Comparison of ENCODE assay signal across 1 cellular context in the genomic region with DNA sequence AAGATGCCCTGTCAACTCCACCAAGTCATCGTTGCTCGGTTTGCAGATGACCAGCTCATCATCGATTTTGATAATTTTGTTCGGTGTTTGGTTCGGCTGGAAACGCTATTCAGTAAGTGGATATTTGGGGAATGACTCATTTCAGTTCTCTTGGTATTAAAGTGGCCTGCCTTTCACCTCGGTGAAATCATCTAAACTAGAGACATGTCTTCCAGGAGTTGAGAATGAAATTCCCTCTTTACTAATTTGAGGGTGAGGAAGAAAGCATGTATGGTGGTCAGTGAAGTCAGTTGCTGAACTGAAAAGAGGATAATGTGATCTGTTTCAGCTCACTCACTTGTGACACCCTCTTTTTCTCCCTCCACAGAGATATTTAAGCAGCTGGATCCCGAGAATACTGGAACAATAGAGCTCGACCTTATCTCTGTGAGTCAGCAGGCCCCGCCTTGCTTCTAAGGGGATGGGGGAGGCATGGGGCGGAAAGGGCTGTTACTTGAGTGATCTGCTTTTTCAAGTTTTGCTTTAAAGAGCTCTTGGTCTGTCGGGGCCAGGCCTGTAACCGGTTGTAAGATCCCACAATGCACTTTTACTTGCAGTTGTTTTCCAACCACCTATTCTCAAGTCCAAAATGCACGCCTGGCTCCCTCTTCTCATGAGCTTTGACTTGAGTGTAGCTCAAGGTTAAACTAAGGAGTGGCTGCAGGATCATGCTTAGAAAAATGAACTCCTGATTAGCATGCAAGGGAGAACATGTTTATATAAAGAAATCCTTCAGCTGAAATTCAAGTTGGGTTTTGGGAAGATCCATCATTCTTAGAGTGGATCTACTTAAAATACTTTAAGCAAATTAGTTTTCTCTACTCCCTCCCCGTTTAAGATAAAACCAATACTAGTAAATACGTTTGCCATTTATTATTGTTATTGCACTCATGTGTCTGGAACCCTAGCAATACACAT.
TF ChIP-seq lines count a peak whose summit lies in the region.

No MANE protein-coding gene starts in this region.

TF ChIP-seq in K562, 482 proteins besides CTCF, POLR2A, EP300 and RAD21 (continued from another document and continues in another):
- TF ChIP-seq EHMT2 (IDR thresholded peaks at IDR 0.05), result peak; percentile 11; the same call in 1 of the 2 replicates
- peak; percentile 64; the same call in 1 of the 2 replicates for TF ChIP-seq ZNF76 (CRISPR knock-in tag; IDR thresholded peaks at IDR 0.05; ENCODE audit: borderline replicate concordance)
- TF ChIP-seq ZNF407 (IDR thresholded peaks at IDR 0.05; ENCODE audit: low read depth), result no peak; the same call in 1 of the 2 replicates
- TF ChIP-seq U2AF1 (optimal IDR thresholded peaks at IDR 0.05; ENCODE audit: low read depth, low read length), result no peak
- TF ChIP-seq, protein P1, sequence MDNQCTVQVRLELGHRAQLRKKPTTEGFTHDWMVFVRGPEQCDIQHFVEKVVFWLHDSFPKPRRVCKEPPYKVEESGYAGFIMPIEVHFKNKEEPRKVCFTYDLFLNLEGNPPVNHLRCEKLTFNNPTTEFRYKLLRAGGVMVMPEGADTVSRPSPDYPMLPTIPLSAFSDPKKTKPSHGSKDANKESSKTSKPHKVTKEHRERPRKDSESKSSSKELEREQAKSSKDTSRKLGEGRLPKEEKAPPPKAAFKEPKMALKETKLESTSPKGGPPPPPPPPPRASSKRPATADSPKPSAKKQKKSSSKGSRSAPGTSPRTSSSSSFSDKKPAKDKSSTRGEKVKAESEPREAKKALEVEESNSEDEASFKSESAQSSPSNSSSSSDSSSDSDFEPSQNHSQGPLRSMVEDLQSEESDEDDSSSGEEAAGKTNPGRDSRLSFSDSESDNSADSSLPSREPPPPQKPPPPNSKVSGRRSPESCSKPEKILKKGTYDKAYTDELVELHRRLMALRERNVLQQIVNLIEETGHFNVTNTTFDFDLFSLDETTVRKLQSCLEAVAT (IDR thresholded peaks at IDR 0.05), result peak in 1 of 2 experiments; percentile 53; a peak in 1 of 4 replicates
- TF ChIP-seq ZNF174 (CRISPR knock-in tag; IDR thresholded peaks at IDR 0.05), result peak; percentile 49; the same call in 1 of the 2 replicates
- no peak for TF ChIP-seq NFIX (CRISPR knock-in tag; IDR thresholded peaks at IDR 0.05; ENCODE audit: low read depth)
- TF ChIP-seq, protein P2, sequence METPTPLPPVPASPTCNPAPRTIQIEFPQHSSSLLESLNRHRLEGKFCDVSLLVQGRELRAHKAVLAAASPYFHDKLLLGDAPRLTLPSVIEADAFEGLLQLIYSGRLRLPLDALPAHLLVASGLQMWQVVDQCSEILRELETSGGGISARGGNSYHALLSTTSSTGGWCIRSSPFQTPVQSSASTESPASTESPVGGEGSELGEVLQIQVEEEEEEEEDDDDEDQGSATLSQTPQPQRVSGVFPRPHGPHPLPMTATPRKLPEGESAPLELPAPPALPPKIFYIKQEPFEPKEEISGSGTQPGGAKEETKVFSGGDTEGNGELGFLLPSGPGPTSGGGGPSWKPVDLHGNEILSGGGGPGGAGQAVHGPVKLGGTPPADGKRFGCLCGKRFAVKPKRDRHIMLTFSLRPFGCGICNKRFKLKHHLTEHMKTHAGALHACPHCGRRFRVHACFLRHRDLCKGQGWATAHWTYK (CRISPR knock-in tag; IDR thresholded peaks at IDR 0.05), result no peak; the same call in 1 of the 2 replicates
- no peak for TF ChIP-seq SMARCA5 (IDR thresholded peaks at IDR 0.05)
- peak; percentile 47 for TF ChIP-seq TAF1 (IDR thresholded peaks at IDR 0.05; ENCODE audit: control insufficient read depth, extremely low read depth, insufficient read depth, low read length, severe bottlenecking)
- TF ChIP-seq KLF1 (tag; IDR thresholded peaks at IDR 0.05), result 0 out of 2 replicates have a peak, but pooled peaks have one; percentile 20
- no peak for TF ChIP-seq FOXP1 (CRISPR knock-in tag; IDR thresholded peaks at IDR 0.05)
- TF ChIP-seq ZBTB17 (CRISPR knock-in tag; IDR thresholded peaks at IDR 0.05), result peak; percentile 62; the same call in 1 of the 2 replicates
- TF ChIP-seq REST (CRISPR knock-in tag; IDR thresholded peaks at IDR 0.05; ENCODE audit: low read depth), result 0 out of 2 replicates have a peak, but pooled peaks have one; percentile 42
- peak; percentile 84 for TF ChIP-seq RBBP5 (IDR thresholded peaks at IDR 0.05; ENCODE audit: borderline replicate concordance, insufficient read depth, low read length, poor library complexity, severe bottlenecking)
- peak; percentile 92; the same call in 1 of the 2 replicates for TF ChIP-seq POLR2AphosphoS2 (IDR thresholded peaks at IDR 0.05; ENCODE audit: low read length)
- no peak for TF ChIP-seq NR2C2 (CRISPR knock-in tag; IDR thresholded peaks at IDR 0.05)
- peak; percentile 68 for TF ChIP-seq NR2C2 (tag; IDR thresholded peaks at IDR 0.05)
- peak; percentile 82 for TF ChIP-seq SP1 (CRISPR knock-in tag; IDR thresholded peaks at IDR 0.05)
- TF ChIP-seq ZNF41 (CRISPR knock-in tag; conservative IDR thresholded peaks at IDR 0.05), result no peak
- TF ChIP-seq, protein P3, sequence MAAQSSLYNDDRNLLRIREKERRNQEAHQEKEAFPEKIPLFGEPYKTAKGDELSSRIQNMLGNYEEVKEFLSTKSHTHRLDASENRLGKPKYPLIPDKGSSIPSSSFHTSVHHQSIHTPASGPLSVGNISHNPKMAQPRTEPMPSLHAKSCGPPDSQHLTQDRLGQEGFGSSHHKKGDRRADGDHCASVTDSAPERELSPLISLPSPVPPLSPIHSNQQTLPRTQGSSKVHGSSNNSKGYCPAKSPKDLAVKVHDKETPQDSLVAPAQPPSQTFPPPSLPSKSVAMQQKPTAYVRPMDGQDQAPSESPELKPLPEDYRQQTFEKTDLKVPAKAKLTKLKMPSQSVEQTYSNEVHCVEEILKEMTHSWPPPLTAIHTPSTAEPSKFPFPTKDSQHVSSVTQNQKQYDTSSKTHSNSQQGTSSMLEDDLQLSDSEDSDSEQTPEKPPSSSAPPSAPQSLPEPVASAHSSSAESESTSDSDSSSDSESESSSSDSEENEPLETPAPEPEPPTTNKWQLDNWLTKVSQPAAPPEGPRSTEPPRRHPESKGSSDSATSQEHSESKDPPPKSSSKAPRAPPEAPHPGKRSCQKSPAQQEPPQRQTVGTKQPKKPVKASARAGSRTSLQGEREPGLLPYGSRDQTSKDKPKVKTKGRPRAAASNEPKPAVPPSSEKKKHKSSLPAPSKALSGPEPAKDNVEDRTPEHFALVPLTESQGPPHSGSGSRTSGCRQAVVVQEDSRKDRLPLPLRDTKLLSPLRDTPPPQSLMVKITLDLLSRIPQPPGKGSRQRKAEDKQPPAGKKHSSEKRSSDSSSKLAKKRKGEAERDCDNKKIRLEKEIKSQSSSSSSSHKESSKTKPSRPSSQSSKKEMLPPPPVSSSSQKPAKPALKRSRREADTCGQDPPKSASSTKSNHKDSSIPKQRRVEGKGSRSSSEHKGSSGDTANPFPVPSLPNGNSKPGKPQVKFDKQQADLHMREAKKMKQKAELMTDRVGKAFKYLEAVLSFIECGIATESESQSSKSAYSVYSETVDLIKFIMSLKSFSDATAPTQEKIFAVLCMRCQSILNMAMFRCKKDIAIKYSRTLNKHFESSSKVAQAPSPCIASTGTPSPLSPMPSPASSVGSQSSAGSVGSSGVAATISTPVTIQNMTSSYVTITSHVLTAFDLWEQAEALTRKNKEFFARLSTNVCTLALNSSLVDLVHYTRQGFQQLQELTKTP (IDR thresholded peaks at IDR 0.05; ENCODE audit: low read depth in 1 of 2, partially characterized antibody in 2 of 2), result peak; percentile 45 to 77
- peak; percentile 88 for TF ChIP-seq L3MBTL2 (IDR thresholded peaks at IDR 0.05)
- peak; percentile 25 for TF ChIP-seq NUFIP1 (IDR thresholded peaks at IDR 0.05; ENCODE audit: partially characterized antibody)
